ENCODE assay signal across 8 cellular contexts in the genomic region with DNA sequence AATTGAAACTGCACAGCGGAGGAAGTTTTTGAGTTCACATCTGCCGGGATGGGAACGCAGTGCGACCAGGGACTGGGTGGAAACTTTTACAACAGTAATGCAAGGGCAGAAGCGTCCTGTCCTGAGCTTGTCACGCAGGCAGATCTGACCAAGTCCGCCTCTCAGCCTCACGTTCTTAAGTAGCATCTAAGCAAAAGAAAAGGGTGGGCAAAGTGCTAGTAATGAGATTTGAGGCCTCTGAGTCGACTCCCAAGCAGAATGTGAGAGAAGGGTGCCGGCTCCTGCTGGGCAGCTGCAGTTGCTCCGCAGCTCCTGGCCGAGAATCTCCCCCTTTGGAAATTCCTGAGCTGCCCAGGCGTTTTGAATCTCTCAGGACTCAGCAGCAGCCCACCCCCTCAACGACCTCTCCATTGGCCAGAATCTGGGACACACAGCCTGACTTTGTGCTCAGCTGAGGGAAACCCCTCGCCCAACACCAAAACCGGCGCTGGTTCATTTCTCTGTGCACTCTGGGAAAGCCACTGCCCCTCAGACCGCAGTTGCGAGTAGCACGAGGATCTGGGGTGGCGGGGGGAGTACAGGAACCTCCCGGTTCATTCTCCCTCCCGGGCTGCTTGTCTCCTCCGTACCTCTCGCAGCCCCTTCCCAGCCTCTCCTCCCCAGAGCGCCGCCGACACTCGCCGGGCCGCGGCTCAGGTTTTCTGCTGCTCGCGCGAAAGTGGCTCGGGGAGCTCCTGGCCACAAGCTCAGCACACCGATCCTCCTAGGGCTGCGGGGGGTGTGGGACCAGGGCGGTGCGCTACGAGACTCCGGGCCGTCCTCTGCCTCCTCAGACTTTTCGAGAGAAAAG. TPM values are rescaled to one million over a fixed set of nuclear protein-coding genes. Genes with fewer than 3 reads are reported as not detected.
A peak's percentile ranks its signal among the peaks of the same experiment; 100 is the strongest.
DNase-seq lines count a peak whose midpoint lies in the region; ATAC-seq, FAIRE-seq and TF ChIP-seq lines count a peak whose summit lies in the region.

No MANE protein-coding gene starts in this region.

- H3K36me3 ChIP-seq in MG63, result no peaks in the 10 kb centered on the region
- no peaks in the 10 kb centered on the region for H3K36me3 ChIP-seq in esophagus (ENCODE audit: control insufficient read depth in 2 of 2, insufficient read depth in 2 of 2, low read length in 1 of 2)
- peaks cover 10% of the 10 kb centered on the region for H3K36me3 ChIP-seq in suprapubic skin

- TF ChIP-seq CTCF in suprapubic skin (IDR thresholded peaks at IDR 0.05), result no peak

- peaks cover 31 to 61% (median 56%) of the 10 kb centered on the region in 4 donors for H3K4me1 Mint-ChIP-seq in naive thymus-derived CD8-positive, alpha-beta T cell

- H3K4me3 ChIP-seq in MG63 (peak overlapping the region; percentile 37), esophagus (ENCODE audit: low read depth in 1 of 2, low read length in 2 of 2) (peak overlapping the region; percentile 48 to 64), suprapubic skin (peak overlapping the region; percentile 75)

- H3K27me3 ChIP-seq in MG63, result peaks cover 15% of the 10 kb centered on the region
- no peaks in the 10 kb centered on the region for H3K27me3 ChIP-seq in esophagus (ENCODE audit: control insufficient read depth in 1 of 2, insufficient read depth in 2 of 2, low read length in 2 of 2)
- peaks cover 7% of the 10 kb centered on the region for H3K27me3 ChIP-seq in suprapubic skin

- H3K9me3 Mint-ChIP-seq in naive thymus-derived CD8-positive, alpha-beta T cell, result peaks cover 0 to 7% (median 0%) of the 10 kb centered on the region in 9 donors

- H3K27me3 Mint-ChIP-seq in naive thymus-derived CD8-positive, alpha-beta T cell, result no peaks in the 10 kb centered on the region

- H3K27ac ChIP-seq in esophagus (ENCODE audit: low read depth in 2 of 2, low read length in 1 of 2) (peak overlapping the region; percentile 42 to 66), suprapubic skin (peak overlapping the region; percentile 79)

- H3K36me3 Mint-ChIP-seq in naive thymus-derived CD8-positive, alpha-beta T cell, result peaks cover 27 to 35% (median 28%) of the 10 kb centered on the region in 3 donors

- peak overlapping the region; percentile 92 to 100 (median 100) for H3K4me3 Mint-ChIP-seq in naive thymus-derived CD8-positive, alpha-beta T cell

- TF ChIP-seq POLR2A in GM10847 (IDR thresholded peaks at IDR 0.05; ENCODE audit: extremely low read depth, insufficient read length), result peak; percentile 52
- TF ChIP-seq POLR2A in H54 (IDR thresholded peaks at IDR 0.05; ENCODE audit: low read depth, low read length), result no peak
- TF ChIP-seq POLR2A in suprapubic skin (IDR thresholded peaks at IDR 0.05), result no peak

- peak; percentile 39 to 42 for ATAC-seq in naive thymus-derived CD8-positive, alpha-beta T cell

- no peaks in the 10 kb centered on the region for H3K9me3 ChIP-seq in MG63
- no peaks in the 10 kb centered on the region for H3K9me3 ChIP-seq in esophagus (ENCODE audit: control insufficient read depth in 2 of 2, insufficient read depth in 1 of 2, low read depth in 1 of 2, low read length in 1 of 2)
- no peaks in the 10 kb centered on the region for H3K9me3 ChIP-seq in suprapubic skin

- 1 to 3% methylated on average over 44 of the region's 44 CpGs for WGBS in esophagus, 2 donors
- WGBS in suprapubic skin, result 2% methylated on average over 42 of the region's 44 CpGs

- DNase-seq in H54 (ENCODE audit: insufficient read length, low spot score), result no peak
- peak; percentile 19 for DNase-seq in MG63
- peak; percentile 63 for DNase-seq in activated T-cell treated with anti-CD3 and anti-CD28 coated beads for 24 hours (ENCODE audit: low read depth)
- DNase-seq in naive thymus-derived CD8-positive, alpha-beta T cell, result peak in 9 of 10 donors; percentile 40 to 71 (median 61)
- peak in 1 of 2 donors; percentile 69 for DNase-seq in suprapubic skin (ENCODE audit: low spot score in 2 of 2)
- DNase-seq in DMS153 treated with DMSO at 0.1 percent for 48 hours (lab: John Stamatoyannopoulos, UW; ENCODE audit: unreplicated experiment), result no peak

- no peak for TF ChIP-seq EP300 in suprapubic skin (IDR thresholded peaks at IDR 0.05)

- peaks cover 6 to 8% of the 10 kb centered on the region in 2 donors for H3K4me1 ChIP-seq in esophagus (ENCODE audit: control insufficient read depth in 2 of 2, insufficient read depth in 2 of 2, low read length in 1 of 2)
- H3K4me1 ChIP-seq in suprapubic skin, result peaks cover 34% of the 10 kb centered on the region

- POLR2A ChIA-PET in naive thymus-derived CD8-positive, alpha-beta T cell (lab: Charles Lee), result interaction anchor here (0.6 to 9.9 kb wide), 41 partner anchors 8 to 345 kb away, joined by 3 to 240 read pairs (median 7); a partner anchor contains a TSS

- H3K27ac Mint-ChIP-seq in naive thymus-derived CD8-positive, alpha-beta T cell, result peak overlapping the region; percentile 95 to 100 (median 99)

- peak; percentile 72 for FAIRE-seq in H54 (lab: Jason Lieb, UNC)

RNA-seq across cellular contexts. Expression of a gene that starts 0.9 kb away (rescaled TPM):
- 0.30 TPM in 1 of 2 replicates, not detected in the other for total RNA-seq in MG63 (2014; rRNA removed; shearing (Covaris generic); ENCODE audit: low replicate concordance)
- 1 to 10 TPM; 2.4 to 6.0 TPM for polyA plus RNA-seq in esophagus
- total RNA-seq in naive thymus-derived CD8-positive, alpha-beta T cell, result 100 to 1,000 TPM; 286 to 292 TPM
- 100 to 1,000 TPM; 143 to 174 (median 155) TPM for polyA plus RNA-seq in naive thymus-derived CD8-positive, alpha-beta T cell
- 10 to 100 TPM; 11.4 to 50.6 (median 26.0) TPM for total RNA-seq in suprapubic skin

Comparison
In these comparisons a context has a peak if more than half of its experiments do, and no peak if none do; other contexts are left out.
1. DNase-seq: peak in MG63 (single experiment), activated T-cell treated with anti-CD3 and anti-CD28 coated beads for 24 hours (single experiment) and naive thymus-derived CD8-positive, alpha-beta T cell (9 of 10); none in H54 (single experiment) and DMS153 treated with DMSO at 0.1 percent for 48 hours (single experiment).
2. Peak in every context shown above with its lines, with median percentiles within 50 percentile points of each other: H3K4me3 ChIP-seq.